8 cellular contexts compared by ENCODE assay signal in genomic region chr19:47097396-47098217, GRCh38. TPM values are rescaled to one million over a fixed set of nuclear protein-coding genes. Genes with fewer than 3 reads are reported as not detected.
DNase-seq lines count a peak whose midpoint lies in the region; ATAC-seq and TF ChIP-seq lines count a peak whose summit lies in the region.

No MANE protein-coding gene starts in this region.

- no peaks in the 10 kb centered on the region for H3K9me3 Mint-ChIP-seq in activated naive CD4-positive, alpha-beta T cell treated with anti-CD3 and anti-CD28 coated beads, Interleukin-2, amount 50 U/mL, for 72 hours
- H3K9me3 Mint-ChIP-seq in naive thymus-derived CD8-positive, alpha-beta T cell = no peaks in the 10 kb centered on the region

- intact Hi-C loops in vagina (cut with DNase I) = no loop called here

- peaks cover 6 to 23% of the 10 kb centered on the region in 2 donors for H3K36me3 Mint-ChIP-seq in activated naive CD4-positive, alpha-beta T cell treated with anti-CD3 and anti-CD28 coated beads, Interleukin-2, amount 50 U/mL, for 72 hours
- H3K36me3 Mint-ChIP-seq in naive thymus-derived CD8-positive, alpha-beta T cell = peaks cover 0 to 51% (median 0%) of the 10 kb centered on the region in 3 donors

- H3K9me3 ChIP-seq in esophagus (ENCODE audit: control insufficient read depth in 2 of 2, insufficient read depth in 1 of 2, low read depth in 1 of 2, low read length in 1 of 2) = no peaks in the 10 kb centered on the region
- H3K9me3 ChIP-seq in vagina = no peaks in the 10 kb centered on the region

- WGBS in esophagus, 2 donors = 56 to 64% methylated on average over 31 of the region's 31 CpGs

- H3K4me1 ChIP-seq in esophagus (ENCODE audit: control insufficient read depth in 2 of 2, insufficient read depth in 2 of 2, low read length in 1 of 2) (peaks cover 14 to 25% of the 10 kb centered on the region in 2 donors), vagina (peaks cover 68% of the 10 kb centered on the region)

- no peak overlapping the region for H3K4me3 Mint-ChIP-seq in naive thymus-derived CD8-positive, alpha-beta T cell

- H3K4me3 ChIP-seq in esophagus (ENCODE audit: low read depth in 1 of 2, low read length in 2 of 2) = no peak overlapping the region
- H3K4me3 ChIP-seq in vagina = no peak overlapping the region

- H3K27me3 Mint-ChIP-seq in naive thymus-derived CD8-positive, alpha-beta T cell = no peaks in the 10 kb centered on the region

- no peaks in the 10 kb centered on the region for H3K27me3 ChIP-seq in esophagus (ENCODE audit: control insufficient read depth in 1 of 2, insufficient read depth in 2 of 2, low read length in 2 of 2)
- no peaks in the 10 kb centered on the region for H3K27me3 ChIP-seq in vagina

- POLR2A ChIA-PET in naive thymus-derived CD8-positive, alpha-beta T cell (lab: Charles Lee) = interaction anchor here (0.6 to 10.1 kb wide), 5 partner anchors 9 to 180 kb away, joined by 3 to 110 read pairs (median 6); partner anchors contain the start of gene ZC3H4

- H3K4me1 Mint-ChIP-seq in naive thymus-derived CD8-positive, alpha-beta T cell = peaks cover 22 to 70% (median 56%) of the 10 kb centered on the region in 4 donors

- no peak for ATAC-seq in activated naive CD4-positive, alpha-beta T cell treated with anti-CD3 and anti-CD28 coated beads, Interleukin-2, amount 50 U/mL, for 72 hours
- no peak for ATAC-seq in naive thymus-derived CD8-positive, alpha-beta T cell
- ATAC-seq in GM18502 (IDR thresholded peaks at IDR 0.05; ENCODE audit: poor library complexity, unreplicated experiment) (no peak), GM21717 (IDR thresholded peaks at IDR 0.05; ENCODE audit: unreplicated experiment) (no peak), GM21825 (IDR thresholded peaks at IDR 0.05; ENCODE audit: unreplicated experiment) (no peak)

- no peak for TF ChIP-seq CTCF in vagina (IDR thresholded peaks at IDR 0.05)

- peaks cover 2 to 3% of the 10 kb centered on the region in 2 donors for H3K36me3 ChIP-seq in esophagus (ENCODE audit: control insufficient read depth in 2 of 2, insufficient read depth in 2 of 2, low read length in 1 of 2)
- H3K36me3 ChIP-seq in vagina = peaks cover 0 to 13% of the 10 kb centered on the region in 2 donors

- TF ChIP-seq POLR2A in vagina (IDR thresholded peaks at IDR 0.05) = no peak

- H3K27ac ChIP-seq in esophagus (ENCODE audit: low read depth in 2 of 2, low read length in 1 of 2) = peak overlapping the region; percentile 95 to 100
- H3K27ac ChIP-seq in vagina = peak overlapping the region; percentile 64

- H3K27ac Mint-ChIP-seq in activated naive CD4-positive, alpha-beta T cell treated with anti-CD3 and anti-CD28 coated beads, Interleukin-2, amount 50 U/mL, for 72 hours = peak overlapping the region; percentile 87 to 99
- peak overlapping the region in 8 of 10 donors; percentile 5 to 94 (median 62) for H3K27ac Mint-ChIP-seq in naive thymus-derived CD8-positive, alpha-beta T cell

- DNase-seq in activated naive CD4-positive, alpha-beta T cell treated with anti-CD3 and anti-CD28 coated beads, Interleukin-2, amount 50 U/mL, for 72 hours (ENCODE audit: low spot score in 2 of 2) = no peak
- no peak for DNase-seq in activated naive CD4-positive, alpha-beta T cell treated with anti-CD3 and anti-CD28 coated beads, Interleukin-2, amount 50 U/mL, for 16 hours
- DNase-seq in naive thymus-derived CD8-positive, alpha-beta T cell = peak in 1 of 10 donors; percentile 44
- DNase-seq in vagina (ENCODE audit: extremely low spot score in 2 of 2) = no peak

RNA-seq across cellular contexts. Expression of gene ZC3H4, which starts 16.0 kb away (rescaled TPM):
- total RNA-seq in activated naive CD4-positive, alpha-beta T cell treated with anti-CD3 and anti-CD28 coated beads, Interleukin-2, amount 50 U/mL, for 72 hours = 100 to 1,000 TPM in 1 of 2 donors, 10 to 100 TPM in 1; 49.8 to 112 TPM
- polyA plus RNA-seq in esophagus = 10 to 100 TPM in 1 of 2 donors, 1 to 10 TPM in 1; 8.4 to 13.5 TPM
- total RNA-seq in naive thymus-derived CD8-positive, alpha-beta T cell = 10 to 100 TPM; 73.4 to 76.3 TPM
- polyA plus RNA-seq in naive thymus-derived CD8-positive, alpha-beta T cell = 1 to 10 TPM in 2 of 3 donors, under 1 TPM in 1; 0.86 to 2.4 (median 2.0) TPM
- total RNA-seq in vagina = 21.9 TPM

RNA-seq across cellular contexts. Expression of gene SAE1, which starts 33.0 kb away (rescaled TPM):
- 100 to 1,000 TPM; 121 to 178 TPM for total RNA-seq in activated naive CD4-positive, alpha-beta T cell treated with anti-CD3 and anti-CD28 coated beads, Interleukin-2, amount 50 U/mL, for 72 hours
- polyA plus RNA-seq in esophagus = 10 to 100 TPM; 17.1 to 53.4 TPM
- 10 to 100 TPM; 44.5 to 45.6 TPM for total RNA-seq in naive thymus-derived CD8-positive, alpha-beta T cell
- 100 to 1,000 TPM; 158 to 174 (median 159) TPM for polyA plus RNA-seq in naive thymus-derived CD8-positive, alpha-beta T cell
- 32.7 TPM for total RNA-seq in vagina

RNA-seq across cellular contexts. Expression of gene TMEM160, which starts 49.2 kb away (rescaled TPM):
- total RNA-seq in activated naive CD4-positive, alpha-beta T cell treated with anti-CD3 and anti-CD28 coated beads, Interleukin-2, amount 50 U/mL, for 72 hours = 10 to 100 TPM; 41.4 to 51.0 TPM
- 10 to 100 TPM in 1 of 2 donors, 1 to 10 TPM in 1; 6.1 to 58.0 TPM for polyA plus RNA-seq in esophagus
- total RNA-seq in naive thymus-derived CD8-positive, alpha-beta T cell = 10 to 100 TPM; 30.1 to 31.7 TPM
- polyA plus RNA-seq in naive thymus-derived CD8-positive, alpha-beta T cell = 100 to 1,000 TPM; 118 to 154 (median 144) TPM
- total RNA-seq in vagina = 36.3 TPM
